26 cellular contexts compared by ENCODE assay signal in the genomic region with DNA sequence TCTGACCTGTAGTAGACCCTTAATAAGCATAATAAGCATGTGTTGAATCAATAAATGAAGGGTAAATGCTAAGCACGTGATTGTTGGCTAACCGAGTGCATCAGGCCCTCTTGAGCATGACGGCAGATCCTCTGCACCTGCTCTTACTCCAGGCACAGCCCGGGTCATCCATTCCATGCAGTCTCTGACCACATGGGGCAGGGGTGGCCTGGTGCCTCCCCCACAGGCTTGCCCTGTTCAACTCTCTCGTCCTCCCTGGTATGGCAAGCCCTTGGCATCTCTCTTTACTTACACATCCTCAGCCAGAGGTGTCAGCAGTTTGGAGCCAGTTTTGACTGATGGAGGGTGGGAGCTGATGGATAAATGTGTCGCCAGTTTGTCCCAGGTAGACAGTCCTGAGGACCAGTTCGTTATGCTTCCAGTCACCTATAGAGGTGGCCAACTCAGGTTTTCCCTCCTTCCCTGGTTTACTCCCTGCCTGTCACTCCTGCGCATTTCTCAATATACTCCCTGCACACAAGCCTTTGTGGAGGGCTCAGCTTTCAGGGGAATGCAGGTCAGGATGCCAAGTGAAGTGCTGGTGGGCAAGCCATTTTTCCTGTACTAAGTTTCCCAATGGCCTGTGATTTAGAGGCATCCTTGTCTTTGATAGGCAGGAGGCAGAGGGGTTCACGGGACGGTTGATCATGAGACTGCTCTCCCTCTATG.
A peak's percentile ranks its signal among the peaks of the same experiment; 100 is the strongest.
DNase-seq lines count a peak whose midpoint lies in the region; ATAC-seq, FAIRE-seq and TF ChIP-seq lines count a peak whose summit lies in the region.
"Had no signal": no experiment of that assay in that cellular context is flagged by ENCODE, and none has a peak within 500 bp of the region (broad histone marks: within the 10 kb centered on the region; RNA-seq: fewer than 3 reads in every experiment).

No MANE protein-coding gene starts in this region.

- H3K4me1 Mint-ChIP-seq in nephron progenitor cell: peaks cover 24% of the 10 kb centered on the region
- no peaks in the 10 kb centered on the region for H3K4me1 Mint-ChIP-seq in stimulated activated naive B cell treated with anti-CD40 and anti-IgM and Interleukin-4, amounts not matched to agents 10 μg/mL and 1 μg/mL and 100 μg/mL, for 72 hours
- H3K4me1 Mint-ChIP-seq: memory B cell; naive B cell; stimulated activated memory B cell treated with anti-CD40 and anti-IgM and Interleukin-4, amounts not matched to agents 10 μg/mL and 1 μg/mL and 100 μg/mL, for 72 hours had no signal

- peak overlapping the region; percentile 54 for H3K27ac Mint-ChIP-seq in nephron progenitor cell
- no peak overlapping the region for H3K27ac Mint-ChIP-seq in stimulated activated naive B cell treated with anti-CD40 and anti-IgM and Interleukin-4, amounts not matched to agents 10 μg/mL and 1 μg/mL and 100 μg/mL, for 72 hours
- H3K27ac Mint-ChIP-seq: CD8-positive, alpha-beta T cell; memory B cell; naive B cell; stimulated activated memory B cell treated with anti-CD40 and anti-IgM and Interleukin-4, amounts not matched to agents 10 μg/mL and 1 μg/mL and 100 μg/mL, for 72 hours had no signal

- no peaks in the 10 kb centered on the region for H3K4me1 ChIP-seq in kidney (ENCODE audit: control insufficient read depth in 1 of 2, insufficient read depth in 1 of 2, low read depth in 1 of 2, low read length in 2 of 2)
- H3K4me1 ChIP-seq: breast epithelium, parathyroid adenoma had no signal

- no peak overlapping the region for H3K4me3 ChIP-seq in coronary artery
- H3K4me3 ChIP-seq in kidney (ENCODE audit: low read length in 2 of 2): no peak overlapping the region
- H3K4me3 ChIP-seq: breast epithelium, hepatocyte, thoracic aorta had no signal

- H3K9me3 ChIP-seq in kidney (ENCODE audit: control insufficient read depth in 1 of 2, low read length in 2 of 2): no peaks in the 10 kb centered on the region
- H3K9me3 ChIP-seq: breast epithelium, thoracic aorta had no signal

- no peak overlapping the region for H3K9ac ChIP-seq in kidney (ENCODE audit: low read length in 2 of 2)
- H3K9ac ChIP-seq: KMS-11, parathyroid adenoma had no signal

- peaks cover 5% of the 10 kb centered on the region for H3K36me3 Mint-ChIP-seq in nephron progenitor cell (ENCODE audit: low read depth)
- H3K36me3 Mint-ChIP-seq in stimulated activated naive B cell treated with anti-CD40 and anti-IgM and Interleukin-4, amounts not matched to agents 10 μg/mL and 1 μg/mL and 100 μg/mL, for 72 hours: no peaks in the 10 kb centered on the region
- H3K36me3 Mint-ChIP-seq: CD8-positive, alpha-beta T cell; memory B cell; naive B cell; stimulated activated memory B cell treated with anti-CD40 and anti-IgM and Interleukin-4, amounts not matched to agents 10 μg/mL and 1 μg/mL and 100 μg/mL, for 72 hours had no signal

- no peaks in the 10 kb centered on the region for H3K36me3 ChIP-seq in kidney (ENCODE audit: control insufficient read depth in 1 of 2, insufficient read depth in 2 of 2, low read length in 2 of 2)
- H3K36me3 ChIP-seq: breast epithelium, thoracic aorta had no signal

- no peak for FAIRE-seq in kidney (lab: Jason Lieb, UNC)
- FAIRE-seq: H54 had no signal

- DNase-seq in DMS53 (lab: John Stamatoyannopoulos, UW): peak; percentile 91
- DNase-seq in NCI-H1417 treated with DMSO at 0.1 percent for 48 hours (lab: John Stamatoyannopoulos, UW): peak; percentile 36
- peak; percentile 52 for DNase-seq in coronary artery (ENCODE audit: low spot score)
- DNase-seq in nephron progenitor cell: no peak
- no peak for DNase-seq in stimulated activated naive B cell treated with anti-CD40 and anti-IgM and Interleukin-4, amounts not matched to agents 10 μg/mL and 1 μg/mL and 100 μg/mL, for 72 hours
- no peak for DNase-seq in kidney
- no peak for DNase-seq in stimulated activated CD4-positive, alpha-beta T cell treated with anti-CD3 and anti-CD28 coated beads, Interleukin-4, amount 100 ng/mL, for 1 hour
- DNase-seq: activated CD4-positive, alpha-beta T cell treated with anti-CD3 and anti-CD28 coated beads, Interleukin-2, amount 50 U/mL, for 4 hours; activated naive CD4-positive, alpha-beta T cell; activated T-cell treated with anti-CD3 and anti-CD28 coated beads, Interleukin-2, amount 50 U/mL, for 1 hour; CD8-positive, alpha-beta T cell; dermis blood vessel endothelial cell; naive B cell; NCI-H2171; NCI-H82; PC-3; T-helper 2 cell had no signal

- H3K9me3 Mint-ChIP-seq in nephron progenitor cell: peaks cover 6% of the 10 kb centered on the region
- H3K9me3 Mint-ChIP-seq in stimulated activated naive B cell treated with anti-CD40 and anti-IgM and Interleukin-4, amounts not matched to agents 10 μg/mL and 1 μg/mL and 100 μg/mL, for 72 hours: no peaks in the 10 kb centered on the region
- H3K9me3 Mint-ChIP-seq: CD8-positive, alpha-beta T cell; memory B cell; naive B cell; stimulated activated memory B cell treated with anti-CD40 and anti-IgM and Interleukin-4, amounts not matched to agents 10 μg/mL and 1 μg/mL and 100 μg/mL, for 72 hours had no signal

- intact Hi-C loops in kidney (cut with DNase I): no loop called here

- no peak for ATAC-seq in stimulated activated naive B cell treated with anti-CD40 and anti-IgM and Interleukin-4, amounts not matched to agents 10 μg/mL and 1 μg/mL and 100 μg/mL, for 72 hours (replicated peaks)
- ATAC-seq: CD8-positive, alpha-beta T cell; PC-3; sciatic nerve; stimulated activated memory B cell treated with anti-CD40 and anti-IgM and Interleukin-4, amounts not matched to agents 10 μg/mL and 1 μg/mL and 100 μg/mL, for 72 hours had no signal

- H3K27ac ChIP-seq in coronary artery (no peak overlapping the region), kidney (ENCODE audit: low read depth in 2 of 2, low read length in 2 of 2) (no peak overlapping the region)
- H3K27ac ChIP-seq: breast epithelium, hepatocyte, KMS-11, parathyroid adenoma, thoracic aorta had no signal

- H3K27me3 Mint-ChIP-seq in nephron progenitor cell (ENCODE audit: low read depth, poor library complexity): peaks cover 31% of the 10 kb centered on the region
- H3K27me3 Mint-ChIP-seq in stimulated activated naive B cell treated with anti-CD40 and anti-IgM and Interleukin-4, amounts not matched to agents 10 μg/mL and 1 μg/mL and 100 μg/mL, for 72 hours: peaks cover 20 to 29% of the 10 kb centered on the region in 2 donors

- no peak overlapping the region for H3K4me3 Mint-ChIP-seq in nephron progenitor cell
- H3K4me3 Mint-ChIP-seq in stimulated activated naive B cell treated with anti-CD40 and anti-IgM and Interleukin-4, amounts not matched to agents 10 μg/mL and 1 μg/mL and 100 μg/mL, for 72 hours: no peak overlapping the region
- H3K4me3 Mint-ChIP-seq: CD8-positive, alpha-beta T cell; memory B cell; naive B cell; stimulated activated memory B cell treated with anti-CD40 and anti-IgM and Interleukin-4, amounts not matched to agents 10 μg/mL and 1 μg/mL and 100 μg/mL, for 72 hours had no signal

- TF ChIP-seq CTCF in coronary artery (IDR thresholded peaks at IDR 0.05) (no peak), nephron progenitor cell (IDR thresholded peaks at IDR 0.05) (no peak), kidney (IDR thresholded peaks at IDR 0.05; ENCODE audit: borderline replicate concordance, extremely low read depth, insufficient read depth) (no peak)

Comparison
In these comparisons a context has a peak if more than half of its experiments do, and no peak if none do; other contexts are left out.
1. DNase-seq: peak in DMS53 (single experiment), NCI-H1417 treated with DMSO at 0.1 percent for 48 hours (single experiment) and coronary artery (single experiment); none in nephron progenitor cell (single experiment), stimulated activated naive B cell treated with anti-CD40 and anti-IgM and Interleukin-4, amounts not matched to agents 10 μg/mL and 1 μg/mL and 100 μg/mL, for 72 hours (single experiment), kidney (single experiment) and stimulated activated CD4-positive, alpha-beta T cell treated with anti-CD3 and anti-CD28 coated beads, Interleukin-4, amount 100 ng/mL, for 1 hour (single experiment).